28 cellular contexts compared by ENCODE assay signal in the genomic region with DNA sequence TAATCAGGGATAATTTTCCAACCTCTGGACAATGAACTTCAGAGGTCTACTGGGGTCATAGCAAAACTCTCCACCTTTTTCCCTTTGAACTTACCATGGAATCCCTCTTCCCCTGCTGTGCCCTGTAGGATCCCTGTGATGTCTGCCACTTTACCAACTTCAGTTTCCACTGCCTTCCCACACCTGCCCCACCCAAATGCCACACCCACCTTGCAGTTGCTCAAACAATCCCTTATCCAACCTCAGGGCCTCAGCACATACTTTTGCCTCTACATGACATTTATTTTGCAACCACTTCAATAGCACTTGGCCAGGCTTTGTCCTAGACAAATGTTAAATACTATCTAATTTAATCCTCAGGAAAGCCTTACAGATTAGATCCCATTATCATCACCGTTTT.
"Had no signal": no experiment of that assay in that cellular context is flagged by ENCODE, and none has a peak within 500 bp of the region (broad histone marks: within the 10 kb centered on the region; RNA-seq: fewer than 3 reads in every experiment).

No MANE protein-coding gene starts in this region.

- H3K27me3 ChIP-seq: ascending aorta, body of pancreas, Peyer's patch had no signal

- H3K4me3 ChIP-seq: ascending aorta, body of pancreas, Peyer's patch had no signal

- H3K36me3 Mint-ChIP-seq: activated CD4-positive, alpha-beta memory T cell treated with anti-CD3 and anti-CD28 coated beads for 36 hours; activated naive CD4-positive, alpha-beta T cell treated with anti-CD3 and anti-CD28 coated beads, Interleukin-2, amount 50 U/mL, for 72 hours; T-cell had no signal

- FAIRE-seq: TTC549 had no signal

- H3K27ac Mint-ChIP-seq: activated B cell treated with CpG ODN at 0.5 μM for 24 hours; activated CD4-positive, alpha-beta memory T cell treated with anti-CD3 and anti-CD28 coated beads for 36 hours; activated CD4-positive, alpha-beta T cell treated with anti-CD3 and anti-CD28 coated beads, Interleukin-2, amount 10 ng/mL, durations not matched to agents 24 days and 14 days; activated naive CD4-positive, alpha-beta T cell treated with anti-CD3 and anti-CD28 coated beads, Interleukin-2, amount 50 U/mL, for 72 hours; activated naive CD8-positive, alpha-beta T cell treated with anti-CD3 and anti-CD28 coated beads, Interleukin-2, amount 50 U/mL, for 24 hours; T-cell had no signal

- H3K27ac ChIP-seq: ascending aorta, body of pancreas, Peyer's patch had no signal

- H3K9me3 ChIP-seq: ascending aorta, body of pancreas, Peyer's patch had no signal

- H3K9me3 Mint-ChIP-seq: activated B cell treated with CpG ODN at 0.5 μM for 24 hours; activated CD4-positive, alpha-beta memory T cell treated with anti-CD3 and anti-CD28 coated beads for 36 hours; activated CD4-positive, alpha-beta T cell treated with anti-CD3 and anti-CD28 coated beads, Interleukin-2, amount 10 ng/mL, durations not matched to agents 24 days and 14 days; activated naive CD8-positive, alpha-beta T cell treated with anti-CD3 and anti-CD28 coated beads, Interleukin-2, amount 50 U/mL, for 24 hours; activated T-cell treated with anti-CD3 and anti-CD28 coated beads, Interleukin-2, amount 50 U/mL, for 4 hours had no signal

- H3K4me3 Mint-ChIP-seq: activated B cell treated with CpG ODN at 0.5 μM for 24 hours; activated CD4-positive, alpha-beta memory T cell treated with anti-CD3 and anti-CD28 coated beads for 36 hours; activated CD4-positive, alpha-beta T cell treated with anti-CD3 and anti-CD28 coated beads, Interleukin-2, amount 10 ng/mL, durations not matched to agents 24 days and 14 days; activated naive CD8-positive, alpha-beta T cell treated with anti-CD3 and anti-CD28 coated beads, Interleukin-2, amount 50 U/mL, for 24 hours; activated T-cell treated with anti-CD3 and anti-CD28 coated beads, Interleukin-2, amount 50 U/mL, for 4 hours; T-cell had no signal

- H3K4me1 Mint-ChIP-seq: activated B cell treated with CpG ODN at 0.5 μM for 24 hours; activated CD4-positive, alpha-beta T cell treated with anti-CD3 and anti-CD28 coated beads, Interleukin-2, amount 10 ng/mL, durations not matched to agents 24 days and 14 days; activated naive CD8-positive, alpha-beta T cell treated with anti-CD3 and anti-CD28 coated beads, Interleukin-2, amount 50 U/mL, for 24 hours; T-cell had no signal

- DNase-seq: activated B cell treated with CpG ODN at 0.5 μM for 24 hours; activated CD4-positive, alpha-beta memory T cell treated with anti-CD3 and anti-CD28 coated beads for 36 hours; activated CD4-positive, alpha-beta T cell treated with anti-CD3 and anti-CD28 coated beads for 1 hour; activated CD4-positive, alpha-beta T cell treated with anti-CD3 and anti-CD28 coated beads, Interleukin-2, amount 10 ng/mL, durations not matched to agents 24 days and 14 days; activated CD8-positive, alpha-beta memory T cell treated with anti-CD3 and anti-CD28 coated beads for 24 hours; activated effector memory CD4-positive, alpha-beta T cell treated with anti-CD3 and anti-CD28 coated beads, Interleukin-2, amount 50 U/mL, for 16 hours; activated naive CD4-positive, alpha-beta T cell treated with Interleukin-2 at 50 U/mL for 16 hours; activated naive CD8-positive, alpha-beta T cell treated with anti-CD3 and anti-CD28 coated beads, Interleukin-2, amount 50 U/mL, for 24 hours; activated T-cell treated with anti-CD3 and anti-CD28 coated beads, Interleukin-2, amount 50 U/mL, for 4 hours; amniotic stem cell; body of pancreas; cerebellar nuclear complex; MM.1S; NCI-H1105; NCI-H1436; NCI-H1694 treated with DMSO at 0.1 percent for 48 hours; NCI-H2029 treated with DMSO at 0.1 percent for 48 hours; NCI-H446 treated with DMSO at 0.1 percent for 48 hours; NCI-H526; NCI-H82; Peyer's patch; SIG-M5; T-cell; T-helper 2 cell; T1000 had no signal

- H3K4me1 ChIP-seq: ascending aorta, body of pancreas, Peyer's patch had no signal

- ATAC-seq: activated naive CD4-positive, alpha-beta T cell treated with anti-CD3 and anti-CD28 coated beads, Interleukin-2, amount 50 U/mL, for 72 hours; activated naive CD8-positive, alpha-beta T cell treated with anti-CD3 and anti-CD28 coated beads, Interleukin-2, amount 50 U/mL, for 24 hours; activated T-cell treated with anti-CD3 and anti-CD28 coated beads, Interleukin-2, amount 50 U/mL, for 4 hours; body of pancreas; T-cell had no signal

- H3K36me3 ChIP-seq: ascending aorta, Peyer's patch had no signal

- H3K27me3 Mint-ChIP-seq: activated B cell treated with CpG ODN at 0.5 μM for 24 hours; activated CD4-positive, alpha-beta memory T cell treated with anti-CD3 and anti-CD28 coated beads for 36 hours; activated CD4-positive, alpha-beta T cell treated with anti-CD3 and anti-CD28 coated beads, Interleukin-2, amount 10 ng/mL, durations not matched to agents 24 days and 14 days; T-cell had no signal
